In the genomic region with DNA sequence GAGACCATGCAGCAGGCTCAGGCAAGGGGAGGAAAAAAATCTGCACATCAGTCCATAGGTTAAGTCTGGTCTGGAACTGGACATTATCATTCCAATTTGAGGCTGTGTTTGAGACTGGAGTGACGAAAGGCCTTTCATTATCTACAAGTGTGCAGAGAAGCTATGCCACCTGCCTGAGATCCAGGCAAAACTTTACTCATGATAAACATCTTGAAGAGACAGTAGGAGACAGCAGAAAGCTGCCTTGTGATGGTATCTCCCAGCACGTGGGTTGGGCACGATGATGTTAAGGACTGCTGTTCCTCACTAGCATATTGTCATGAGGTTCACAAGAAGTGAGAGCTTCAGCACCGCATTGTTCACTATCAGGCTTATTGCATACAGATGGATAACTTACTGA, we compare ENCODE assay signal across 19 cellular contexts.
DNase-seq lines count a peak whose midpoint lies in the region; ATAC-seq and TF ChIP-seq lines count a peak whose summit lies in the region.
"Had no signal": no experiment of that assay in that cellular context is flagged by ENCODE, and none has a peak within 500 bp of the region (broad histone marks: within the 10 kb centered on the region; RNA-seq: fewer than 3 reads in every experiment).

No MANE protein-coding gene starts in this region.

- H4K20me1 ChIP-seq in SK-N-SH (ENCODE audit: insufficient read depth), result no peaks in the 10 kb centered on the region
- H4K20me1 ChIP-seq: BLaER1 had no signal

- TF ChIP-seq CTCF in SK-N-SH (IDR thresholded peaks at IDR 0.05), result no peak
- TF ChIP-seq CTCF in WERI-Rb-1 (IDR thresholded peaks at IDR 0.05; ENCODE audit: low read depth, low read length), result no peak
- no peak for TF ChIP-seq CTCF in fibroblast of villous mesenchyme (IDR thresholded peaks at IDR 0.05; ENCODE audit: insufficient read depth, low read depth, low read length)

- no peak overlapping the region for H3K23ac ChIP-seq in trophoblast cell (ENCODE audit: low read length)

- no peak for TF ChIP-seq RAD21 in SK-N-SH (IDR thresholded peaks at IDR 0.05; ENCODE audit: low read length)

- H3K14ac ChIP-seq in trophoblast cell (ENCODE audit: low read length), result no peak overlapping the region

- no peak overlapping the region for H4K8ac ChIP-seq in trophoblast cell (ENCODE audit: low read depth, low read length)

- no peaks in the 10 kb centered on the region for H3K9me2 ChIP-seq in SK-N-SH

- H3K4me2 ChIP-seq in SK-N-SH (no peak overlapping the region), trophoblast cell (ENCODE audit: low read length) (no peak overlapping the region)
- H3K4me2 ChIP-seq: BLaER1, GM23338 had no signal

- H4K12ac ChIP-seq in trophoblast cell (ENCODE audit: low read depth, low read length), result no peak overlapping the region

- peaks cover 6 to 24% of the 10 kb centered on the region in 2 experiments; a peak in 3 of 4 replicates for H3K4me1 ChIP-seq in SK-N-SH (ENCODE audit: control insufficient read depth in 1 of 2, insufficient read depth in 2 of 2, low read depth in 1 of 2, low read length in 1 of 2)
- peaks cover 4 to 11% of the 10 kb centered on the region in 2 experiments for H3K4me1 ChIP-seq in trophoblast cell (ENCODE audit: control insufficient read depth in 1 of 2, insufficient read depth in 2 of 2, low read length in 2 of 2)
- H3K4me1 ChIP-seq: HAP-1 had no signal

- no peaks in the 10 kb centered on the region for H3K27me3 ChIP-seq in SK-N-SH (ENCODE audit: insufficient read depth)
- H3K27me3 ChIP-seq in WERI-Rb-1 (ENCODE audit: insufficient read depth, low read depth, severe bottlenecking), result no peaks in the 10 kb centered on the region
- H3K27me3 ChIP-seq in trophoblast cell (ENCODE audit: insufficient read depth, low read length), result no peaks in the 10 kb centered on the region
- H3K27me3 ChIP-seq: BLaER1 had no signal

- H2BK120ac ChIP-seq in trophoblast cell (ENCODE audit: insufficient read depth, low read length, poor library complexity), result no peak overlapping the region

- CTCF ChIA-PET in SK-N-SH (lab: Yijun Ruan, JAX), result interaction anchor here (1.1 to 1.6 kb wide), 6 partner anchors 14 to 127 kb away, joined by 3 to 7 read pairs (median 4); no protein-coding TSS in a partner anchor

- H3K9ac ChIP-seq in SK-N-SH (no peak overlapping the region), trophoblast cell (ENCODE audit: low read length) (no peak overlapping the region)
- H3K9ac ChIP-seq: BLaER1 had no signal

- ATAC-seq in SK-N-SH treated with all-trans-retinoic acid at 6 μM for 48 hours (no peak; the same call in 2 of the 3 replicates), GM21825 (IDR thresholded peaks at IDR 0.05; ENCODE audit: unreplicated experiment) (no peak)
- ATAC-seq: CD8-positive, alpha-beta T cell; GM23338 had no signal

- no peak overlapping the region for H3K4ac ChIP-seq in trophoblast cell (ENCODE audit: low read depth, low read length)

- H3K79me1 ChIP-seq in trophoblast cell (ENCODE audit: low read length), result no peaks in the 10 kb centered on the region

- WGBS in SK-N-SH (ENCODE audit: low lambda C conversion rate), result 84% methylated on average over 4 of the region's 4 CpGs
- no CpG with 5 or more reads among the region's 4 CpGs for WGBS in trophoblast cell (ENCODE audit: extremely low coverage, insufficient coverage, insufficient read length)

- H3K27ac ChIP-seq in SK-N-SH (ENCODE audit: low read depth in 2 of 2, low read length in 1 of 2) (no peak overlapping the region), WERI-Rb-1 (peak overlapping the region; percentile 83), trophoblast cell (ENCODE audit: low read depth, low read length) (peak overlapping the region; percentile 22)
- H3K27ac ChIP-seq: 22Rv1, BLaER1, C4-2B had no signal

- no peak overlapping the region for H3K18ac ChIP-seq in trophoblast cell (ENCODE audit: low read length)

- TF ChIP-seq EP300 in SK-N-SH (IDR thresholded peaks at IDR 0.05; ENCODE audit: borderline replicate concordance in 1 of 2, low read depth in 1 of 2, low read length in 1 of 2), result no peak

- no peak overlapping the region for H2AK5ac ChIP-seq in trophoblast cell (ENCODE audit: low read length)

- POLR2A ChIA-PET in SK-N-SH (lab: Yijun Ruan, JAX), result no interaction called here

- H3K36me3 ChIP-seq in SK-N-SH (replicated peaks in 1 of 2; ENCODE audit: control insufficient read depth in 1 of 2, insufficient read depth in 2 of 2, low read length in 1 of 2) (peaks cover 3 to 4% of the 10 kb centered on the region in 2 experiments), WERI-Rb-1 (no peaks in the 10 kb centered on the region), trophoblast cell (ENCODE audit: control insufficient read depth in 1 of 2, insufficient read depth in 2 of 2, low read length in 2 of 2) (peaks cover 7 to 12% of the 10 kb centered on the region in 2 experiments)
- H3K36me3 ChIP-seq: BLaER1, HAP-1 had no signal

- H3F3A ChIP-seq in SK-N-SH (replicated peaks; ENCODE audit: insufficient read depth), result no peaks in the 10 kb centered on the region

- DNase-seq in SK-N-SH (no peak), WERI-Rb-1 (no peak), fibroblast of villous mesenchyme (ENCODE audit: low read depth) (peak; percentile 11), trophoblast cell (peak in 1 of 2 donors; percentile 33), medulla oblongata (ENCODE audit: extremely low spot score) (no peak), SW 1271 (lab: John Stamatoyannopoulos, UW) (no peak)
- DNase-seq: Caco-2; CD4-positive, CD25-positive, alpha-beta regulatory T cell; CD8-positive, alpha-beta T cell; DMS153; DND-41; HFFc6 had no signal

- no peak overlapping the region for H2BK5ac ChIP-seq in trophoblast cell (ENCODE audit: low read depth, low read length, poor library complexity)

- no peaks in the 10 kb centered on the region for H3K9me3 ChIP-seq in SK-N-SH
- H3K9me3 ChIP-seq in WERI-Rb-1 (ENCODE audit: severe bottlenecking), result no peaks in the 10 kb centered on the region
- H3K9me3 ChIP-seq in trophoblast cell (ENCODE audit: insufficient read depth, low read depth, low read length), result no peaks in the 10 kb centered on the region
- H3K9me3 ChIP-seq: BLaER1, Caco-2, HAP-1 had no signal

- H2AFZ ChIP-seq in SK-N-SH (ENCODE audit: low read depth) (no peak overlapping the region), trophoblast cell (ENCODE audit: insufficient read depth, low read length, poor library complexity) (no peak overlapping the region)
- H2AFZ ChIP-seq: GM23338 had no signal

- H3K79me2 ChIP-seq in SK-N-SH (ENCODE audit: insufficient read depth) (peaks cover 8% of the 10 kb centered on the region; the same call in 1 of the 2 replicates), trophoblast cell (ENCODE audit: control insufficient read depth, insufficient read depth, low read length, poor library complexity) (no peaks in the 10 kb centered on the region)

- H4K91ac ChIP-seq in trophoblast cell (ENCODE audit: low read depth, low read length), result no peak overlapping the region

- no peak overlapping the region for H2BK12ac ChIP-seq in trophoblast cell (ENCODE audit: low read length)

- H3K4me3 ChIP-seq in SK-N-SH (ENCODE audit: low read depth in 2 of 2, low read length in 1 of 2) (no peak overlapping the region), WERI-Rb-1 (ENCODE audit: low read depth, low read length) (no peak overlapping the region), fibroblast of villous mesenchyme (ENCODE audit: low read depth, low read length) (no peak overlapping the region), trophoblast cell (ENCODE audit: low read depth, low read length) (no peak overlapping the region)
- H3K4me3 ChIP-seq: BLaER1, GM23338, HAP-1 had no signal

TF ChIP-seq in SK-N-SH, 30 proteins besides CTCF, POLR2A, EP300 and RAD21:
- TF ChIP-seq JUND (IDR thresholded peaks at IDR 0.05) (no peak), GATA2 (CRISPR knock-in tag; IDR thresholded peaks at IDR 0.05) (peak; percentile 65)

TF ChIP-seq in SK-N-SH treated with all-trans-retinoic acid at 6 μM for 48 hours, 23 proteins besides CTCF, POLR2A, EP300 and RAD21 (continues in another document):
- TF ChIP-seq ZNF8 (CRISPR knock-in tag; IDR thresholded peaks at IDR 0.05) (no peak), CSDC2 (CRISPR knock-in tag; IDR thresholded peaks at IDR 0.05) (no peak), TCF4 (CRISPR knock-in tag; IDR thresholded peaks at IDR 0.05; ENCODE audit: borderline replicate concordance) (no peak), RARB (CRISPR knock-in tag; IDR thresholded peaks at IDR 0.05) (no peak), ISL1 (CRISPR knock-in tag; IDR thresholded peaks at IDR 0.05) (no peak), ZNF565 (CRISPR knock-in tag; conservative IDR thresholded peaks at IDR 0.05; ENCODE audit: low read depth) (no peak), ARNTL (CRISPR knock-in tag; IDR thresholded peaks at IDR 0.05; ENCODE audit: borderline replicate concordance, low read depth) (no peak)
- TF ChIP-seq, protein P1, sequence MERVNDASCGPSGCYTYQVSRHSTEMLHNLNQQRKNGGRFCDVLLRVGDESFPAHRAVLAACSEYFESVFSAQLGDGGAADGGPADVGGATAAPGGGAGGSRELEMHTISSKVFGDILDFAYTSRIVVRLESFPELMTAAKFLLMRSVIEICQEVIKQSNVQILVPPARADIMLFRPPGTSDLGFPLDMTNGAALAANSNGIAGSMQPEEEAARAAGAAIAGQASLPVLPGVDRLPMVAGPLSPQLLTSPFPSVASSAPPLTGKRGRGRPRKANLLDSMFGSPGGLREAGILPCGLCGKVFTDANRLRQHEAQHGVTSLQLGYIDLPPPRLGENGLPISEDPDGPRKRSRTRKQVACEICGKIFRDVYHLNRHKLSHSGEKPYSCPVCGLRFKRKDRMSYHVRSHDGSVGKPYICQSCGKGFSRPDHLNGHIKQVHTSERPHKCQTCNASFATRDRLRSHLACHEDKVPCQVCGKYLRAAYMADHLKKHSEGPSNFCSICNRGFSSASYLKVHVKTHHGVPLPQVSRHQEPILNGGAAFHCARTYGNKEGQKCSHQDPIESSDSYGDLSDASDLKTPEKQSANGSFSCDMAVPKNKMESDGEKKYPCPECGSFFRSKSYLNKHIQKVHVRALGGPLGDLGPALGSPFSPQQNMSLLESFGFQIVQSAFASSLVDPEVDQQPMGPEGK (CRISPR knock-in tag; IDR thresholded peaks at IDR 0.05; ENCODE audit: borderline replicate concordance), result no peak
- TF ChIP-seq, protein P2, sequence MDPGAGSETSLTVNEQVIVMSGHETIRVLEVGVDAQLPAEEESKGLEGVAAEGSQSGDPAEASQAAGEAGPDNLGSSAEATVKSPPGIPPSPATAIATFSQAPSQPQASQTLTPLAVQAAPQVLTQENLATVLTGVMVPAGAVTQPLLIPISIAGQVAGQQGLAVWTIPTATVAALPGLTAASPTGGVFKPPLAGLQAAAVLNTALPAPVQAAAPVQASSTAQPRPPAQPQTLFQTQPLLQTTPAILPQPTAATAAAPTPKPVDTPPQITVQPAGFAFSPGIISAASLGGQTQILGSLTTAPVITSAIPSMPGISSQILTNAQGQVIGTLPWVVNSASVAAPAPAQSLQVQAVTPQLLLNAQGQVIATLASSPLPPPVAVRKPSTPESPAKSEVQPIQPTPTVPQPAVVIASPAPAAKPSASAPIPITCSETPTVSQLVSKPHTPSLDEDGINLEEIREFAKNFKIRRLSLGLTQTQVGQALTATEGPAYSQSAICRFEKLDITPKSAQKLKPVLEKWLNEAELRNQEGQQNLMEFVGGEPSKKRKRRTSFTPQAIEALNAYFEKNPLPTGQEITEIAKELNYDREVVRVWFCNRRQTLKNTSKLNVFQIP (CRISPR knock-in tag; IDR thresholded peaks at IDR 0.05; ENCODE audit: borderline replicate concordance, low read depth), result no peak

Comparison
In these comparisons a context has a peak if more than half of its experiments do, and no peak if none do; other contexts are left out.
1. H3K27ac ChIP-seq: peak in WERI-Rb-1 (single experiment) and trophoblast cell (single experiment); none in SK-N-SH (0 of 2).